In the genomic region with DNA sequence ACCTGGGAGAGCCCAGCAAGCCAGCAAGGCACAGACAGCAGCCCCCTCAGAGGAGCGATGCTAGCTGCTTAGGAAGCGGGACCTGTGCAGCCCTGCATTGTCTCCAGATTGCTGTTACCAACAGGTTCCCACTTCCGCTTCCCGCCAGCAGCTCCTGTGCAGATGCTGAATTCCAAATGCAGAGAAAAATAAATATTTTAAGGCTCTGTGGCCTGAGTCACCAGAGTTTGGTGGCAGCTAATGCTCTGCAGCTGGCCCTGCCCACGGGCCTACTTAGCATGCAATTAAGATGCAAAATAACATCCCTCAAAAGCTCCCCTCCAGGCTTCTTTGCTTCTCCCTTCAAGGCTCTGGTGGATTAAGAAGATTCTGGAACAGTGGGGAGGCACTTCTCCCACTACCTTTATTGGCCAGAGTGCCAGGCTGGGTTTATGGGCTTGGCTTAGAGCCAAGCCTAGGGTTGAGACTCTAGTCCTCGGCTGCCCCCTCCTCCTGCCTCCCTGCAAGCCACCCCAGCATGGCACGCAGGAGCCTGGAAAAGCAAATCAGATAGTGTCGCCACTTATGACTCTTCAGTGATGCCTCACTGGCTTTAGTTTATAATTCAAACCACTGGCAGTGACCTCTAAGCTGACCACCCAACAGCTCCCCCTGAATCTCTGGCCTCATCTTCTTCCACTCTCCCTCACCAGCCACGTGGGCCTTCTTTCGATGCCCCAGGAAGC, we compare ENCODE assay signal across 19 cellular contexts.
DNase-seq lines count a peak whose midpoint lies in the region; ATAC-seq and TF ChIP-seq lines count a peak whose summit lies in the region.
"Had no signal": no experiment of that assay in that cellular context is flagged by ENCODE, and none has a peak within 500 bp of the region (broad histone marks: within the 10 kb centered on the region; RNA-seq: fewer than 3 reads in every experiment).

No MANE protein-coding gene starts in this region.

- POLR2A ChIA-PET in A673 (lab: Charles Lee; ENCODE audit: low non-redundant PET) = no interaction called here

- in situ Hi-C loops in GM23248 (cut with MboI) = no loop called here

- H3K9ac ChIP-seq in GM23248 = no peak overlapping the region
- H3K9ac ChIP-seq in endodermal cell (ENCODE audit: extremely low read depth, low read length, poor library complexity, severe bottlenecking) = no peak overlapping the region
- no peak overlapping the region for H3K9ac ChIP-seq in MM.1S (ENCODE audit: low read length)
- H3K9ac ChIP-seq in colonic mucosa (ENCODE audit: low read depth in 2 of 2, low read length in 2 of 2) = no peak overlapping the region
- H3K9ac ChIP-seq: parathyroid adenoma had no signal

- H3K9me3 ChIP-seq in A673 (ENCODE audit: low read depth, low read length, poor library complexity, severe bottlenecking) (no peaks in the 10 kb centered on the region), GM23248 (ENCODE audit: low read depth) (no peaks in the 10 kb centered on the region), endodermal cell (ENCODE audit: control insufficient read depth, low read length) (no peaks in the 10 kb centered on the region), MM.1S (replicated peaks; ENCODE audit: insufficient read depth, low read length) (no peaks in the 10 kb centered on the region), colonic mucosa (no peaks in the 10 kb centered on the region)
- H3K9me3 ChIP-seq: adrenal gland had no signal

- no peak overlapping the region for H2AFZ ChIP-seq in GM23248
- H2AFZ ChIP-seq in MM.1S (ENCODE audit: low read length) = no peak overlapping the region
- H2AFZ ChIP-seq: parathyroid adenoma had no signal

- no peaks in the 10 kb centered on the region for H3K36me3 ChIP-seq in A673 (ENCODE audit: insufficient read depth, low read length, poor library complexity, severe bottlenecking)
- no peaks in the 10 kb centered on the region for H3K36me3 ChIP-seq in GM23248 (ENCODE audit: low read depth)
- no peaks in the 10 kb centered on the region for H3K36me3 ChIP-seq in endodermal cell (ENCODE audit: control insufficient read depth, insufficient read depth, low read length)
- H3K36me3 ChIP-seq in MM.1S (replicated peaks; ENCODE audit: insufficient read depth, low read length) = no peaks in the 10 kb centered on the region
- H3K36me3 ChIP-seq in colonic mucosa = no peaks in the 10 kb centered on the region
- H3K36me3 ChIP-seq: adrenal gland, stomach had no signal

- no TSS peak for BruUV-seq in A673 (replicated peaks; lab: Mats Ljungman, UMichigan)

- CTCF ChIA-PET in A673 (lab: Charles Lee) = no interaction called here

- H3K27ac Mint-ChIP-seq in endodermal cell = peak overlapping the region; percentile 17
- no peak overlapping the region for H3K27ac Mint-ChIP-seq in activated T-helper 2 cell treated with anti-CD3 and anti-CD28 coated beads, Interferon-gamma antibody, Interleukin-2, Interleukin-4, amounts not matched to agents 10 μg/mL and 5 μg/mL and 100 μg/mL, durations not matched to agents 14 hours and 24 hours and 36 hours
- H3K27ac Mint-ChIP-seq: activated CD4-positive, alpha-beta memory T cell treated with anti-CD3 and anti-CD28 coated beads, Interleukin-2, amount 10 ng/mL, durations not matched to agents 7 days and 5 days; activated T-helper 1 cell treated with anti-CD3 and anti-CD28 coated beads, Interleukin-12 subunit alpha, Interleukin-12 subunit beta, Interleukin-2, Interleukin-4 antibody, amounts not matched to agents 30 ng/mL and 10 ng/mL and 1 ng/mL, durations not matched to agents 14 hours and 24 hours and 36 hours; immature natural killer cell; mesothelial cell of epicardium had no signal

- H4K20me1 ChIP-seq in GM23248 (ENCODE audit: insufficient read depth) = no peaks in the 10 kb centered on the region
- no peaks in the 10 kb centered on the region for H4K20me1 ChIP-seq in MM.1S (ENCODE audit: insufficient read depth, low read length)

- WGBS in GM23248 (ENCODE audit: low coverage in 1 of 2, low lambda C conversion rate in 2 of 2, missing lambda C conversion rate in 2 of 2), 2 experiments = 34 to 36% methylated on average over 10 of the region's 10 CpGs
- WGBS in endodermal cell (ENCODE audit: insufficient coverage in 1 of 2, insufficient read length in 1 of 2), 2 experiments = 82 to 91% methylated on average over 9 to 10 of the region's 10 CpGs

- peak; percentile 31 for DNase-seq in A673 (ENCODE audit: low spot score)
- peak; percentile 15 for DNase-seq in GM23248
- peak; percentile 37 for DNase-seq in NCI-H524 treated with DMSO at 0.1 percent for 48 hours (lab: John Stamatoyannopoulos, UW)
- DNase-seq in endodermal cell = no peak
- no peak for DNase-seq in MM.1S
- DNase-seq in colonic mucosa = no peak
- DNase-seq in activated T-helper 2 cell treated with anti-CD3 and anti-CD28 coated beads, Interferon-gamma antibody, Interleukin-2, Interleukin-4, amounts not matched to agents 10 μg/mL and 5 μg/mL and 100 μg/mL, durations not matched to agents 14 hours and 24 hours and 36 hours (ENCODE audit: low spot score) = no peak
- DNase-seq: activated CD4-positive, alpha-beta memory T cell treated with anti-CD3 and anti-CD28 coated beads, Interleukin-2, amount 10 ng/mL, durations not matched to agents 7 days and 5 days; adrenal gland; foreskin melanocyte; immature natural killer cell; MV-4-11; stomach had no signal

- peaks cover under 1% of the 10 kb centered on the region for H3K4me1 Mint-ChIP-seq in endodermal cell
- no peaks in the 10 kb centered on the region for H3K4me1 Mint-ChIP-seq in activated T-helper 2 cell treated with anti-CD3 and anti-CD28 coated beads, Interferon-gamma antibody, Interleukin-2, Interleukin-4, amounts not matched to agents 10 μg/mL and 5 μg/mL and 100 μg/mL, durations not matched to agents 14 hours and 24 hours and 36 hours (ENCODE audit: low read depth)
- H3K4me1 Mint-ChIP-seq: activated CD4-positive, alpha-beta memory T cell treated with anti-CD3 and anti-CD28 coated beads, Interleukin-2, amount 10 ng/mL, durations not matched to agents 7 days and 5 days; immature natural killer cell; mesothelial cell of epicardium had no signal

- H3F3A ChIP-seq in GM23248 (ENCODE audit: insufficient read depth) = no peaks in the 10 kb centered on the region
- no peaks in the 10 kb centered on the region for H3F3A ChIP-seq in MM.1S (ENCODE audit: insufficient read depth, low read length)

- H3K4me2 ChIP-seq in GM23248 (ENCODE audit: unreplicated experiment) (no peak overlapping the region), MM.1S (ENCODE audit: low read depth, low read length) (no peak overlapping the region)
- H3K4me2 ChIP-seq: smooth muscle cell had no signal

- H3K4me1 ChIP-seq in A673 (ENCODE audit: insufficient read depth, low read length, poor library complexity, severe bottlenecking) = no peaks in the 10 kb centered on the region
- no peaks in the 10 kb centered on the region for H3K4me1 ChIP-seq in GM23248 (ENCODE audit: insufficient read depth)
- H3K4me1 ChIP-seq in endodermal cell (ENCODE audit: control insufficient read depth, insufficient read depth, low read length) = no peaks in the 10 kb centered on the region
- no peaks in the 10 kb centered on the region for H3K4me1 ChIP-seq in MM.1S (ENCODE audit: low read length)
- no peaks in the 10 kb centered on the region for H3K4me1 ChIP-seq in colonic mucosa
- H3K4me1 ChIP-seq: adrenal gland, parathyroid adenoma, stomach had no signal

- H3K27ac ChIP-seq in A673 (ENCODE audit: low read depth, low read length, poor library complexity, severe bottlenecking) = no peak overlapping the region
- no peak overlapping the region for H3K27ac ChIP-seq in GM23248
- H3K27ac ChIP-seq in endodermal cell (ENCODE audit: low read depth, low read length) = no peak overlapping the region
- no peak overlapping the region for H3K27ac ChIP-seq in MM.1S (ENCODE audit: low read length)
- no peak overlapping the region for H3K27ac ChIP-seq in colonic mucosa
- H3K27ac ChIP-seq: adrenal gland, parathyroid adenoma, stomach had no signal

- intact Hi-C loops in A673 (cut with micrococcal nuclease; ENCODE audit: unreplicated experiment) = no loop called here
- intact Hi-C loops in colonic mucosa (cut with DNase I) = no loop called here
- intact Hi-C loops in activated T-helper 2 cell treated with anti-CD3 and anti-CD28 coated beads, Interferon-gamma antibody, Interleukin-2, Interleukin-4, amounts not matched to agents 10 μg/mL and 5 μg/mL and 100 μg/mL, durations not matched to agents 14 hours and 24 hours and 36 hours (cut with micrococcal nuclease) = no loop called here

- no peaks in the 10 kb centered on the region for H3K36me3 Mint-ChIP-seq in endodermal cell (ENCODE audit: low read depth)
- H3K36me3 Mint-ChIP-seq in activated T-helper 2 cell treated with anti-CD3 and anti-CD28 coated beads, Interferon-gamma antibody, Interleukin-2, Interleukin-4, amounts not matched to agents 10 μg/mL and 5 μg/mL and 100 μg/mL, durations not matched to agents 14 hours and 24 hours and 36 hours (ENCODE audit: low read depth) = no peaks in the 10 kb centered on the region
- H3K36me3 Mint-ChIP-seq: immature natural killer cell, mesothelial cell of epicardium had no signal

- H3K9me2 ChIP-seq in GM23248 (ENCODE audit: insufficient read depth) (no peaks in the 10 kb centered on the region), MM.1S (replicated peaks; ENCODE audit: insufficient read depth, low read length) (no peaks in the 10 kb centered on the region)

- H3K9me3 Mint-ChIP-seq in endodermal cell = no peaks in the 10 kb centered on the region
- no peaks in the 10 kb centered on the region for H3K9me3 Mint-ChIP-seq in activated T-helper 2 cell treated with anti-CD3 and anti-CD28 coated beads, Interferon-gamma antibody, Interleukin-2, Interleukin-4, amounts not matched to agents 10 μg/mL and 5 μg/mL and 100 μg/mL, durations not matched to agents 14 hours and 24 hours and 36 hours
- H3K9me3 Mint-ChIP-seq: activated CD4-positive, alpha-beta memory T cell treated with anti-CD3 and anti-CD28 coated beads, Interleukin-2, amount 10 ng/mL, durations not matched to agents 7 days and 5 days; activated T-helper 1 cell treated with anti-CD3 and anti-CD28 coated beads, Interleukin-12 subunit alpha, Interleukin-12 subunit beta, Interleukin-2, Interleukin-4 antibody, amounts not matched to agents 30 ng/mL and 10 ng/mL and 1 ng/mL, durations not matched to agents 14 hours and 24 hours and 36 hours; immature natural killer cell; mesothelial cell of epicardium had no signal

- TF ChIP-seq CTCF in A673 (conservative IDR thresholded peaks at IDR 0.05; ENCODE audit: low read depth, low read length) = no peak
- no peak for TF ChIP-seq CTCF in endodermal cell (conservative IDR thresholded peaks at IDR 0.05)
- TF ChIP-seq CTCF in MM.1S (IDR thresholded peaks at IDR 0.05; ENCODE audit: low read length) = no peak
- TF ChIP-seq CTCF in colonic mucosa (IDR thresholded peaks at IDR 0.05) = no peak

- no peaks in the 10 kb centered on the region for H3K27me3 Mint-ChIP-seq in endodermal cell (ENCODE audit: insufficient read depth)
- H3K27me3 Mint-ChIP-seq in activated T-helper 2 cell treated with anti-CD3 and anti-CD28 coated beads, Interferon-gamma antibody, Interleukin-2, Interleukin-4, amounts not matched to agents 10 μg/mL and 5 μg/mL and 100 μg/mL, durations not matched to agents 14 hours and 24 hours and 36 hours (ENCODE audit: low read depth) = no peaks in the 10 kb centered on the region
- H3K27me3 Mint-ChIP-seq: activated CD4-positive, alpha-beta memory T cell treated with anti-CD3 and anti-CD28 coated beads, Interleukin-2, amount 10 ng/mL, durations not matched to agents 7 days and 5 days had no signal

- no peak overlapping the region for H3K4me3 Mint-ChIP-seq in endodermal cell
- no peak overlapping the region for H3K4me3 Mint-ChIP-seq in activated T-helper 2 cell treated with anti-CD3 and anti-CD28 coated beads, Interferon-gamma antibody, Interleukin-2, Interleukin-4, amounts not matched to agents 10 μg/mL and 5 μg/mL and 100 μg/mL, durations not matched to agents 14 hours and 24 hours and 36 hours (ENCODE audit: low read depth)
- H3K4me3 Mint-ChIP-seq: activated CD4-positive, alpha-beta memory T cell treated with anti-CD3 and anti-CD28 coated beads, Interleukin-2, amount 10 ng/mL, durations not matched to agents 7 days and 5 days; activated T-helper 1 cell treated with anti-CD3 and anti-CD28 coated beads, Interleukin-12 subunit alpha, Interleukin-12 subunit beta, Interleukin-2, Interleukin-4 antibody, amounts not matched to agents 30 ng/mL and 10 ng/mL and 1 ng/mL, durations not matched to agents 14 hours and 24 hours and 36 hours; immature natural killer cell; mesothelial cell of epicardium had no signal

- no peaks in the 10 kb centered on the region for H3K79me2 ChIP-seq in GM23248 (ENCODE audit: insufficient read depth)
- no peaks in the 10 kb centered on the region for H3K79me2 ChIP-seq in MM.1S (ENCODE audit: low read length)
- H3K79me2 ChIP-seq: parathyroid adenoma had no signal

- ATAC-seq in GM18858 (IDR thresholded peaks at IDR 0.05; ENCODE audit: unreplicated experiment) = no peak
- ATAC-seq: HepG2 had no signal

- no peaks in the 10 kb centered on the region for H3K27me3 ChIP-seq in A673 (replicated peaks; ENCODE audit: insufficient read depth, low read depth, low read length, poor library complexity)
- H3K27me3 ChIP-seq in GM23248 (replicated peaks; ENCODE audit: insufficient read depth) = no peaks in the 10 kb centered on the region
- H3K27me3 ChIP-seq in endodermal cell (ENCODE audit: control insufficient read depth, insufficient read depth, low read length, poor library complexity, severe bottlenecking) = no peaks in the 10 kb centered on the region
- H3K27me3 ChIP-seq in MM.1S (replicated peaks; ENCODE audit: insufficient read depth, low read length) = peaks cover 62% of the 10 kb centered on the region
- H3K27me3 ChIP-seq in colonic mucosa = no peaks in the 10 kb centered on the region

- H3K4me3 ChIP-seq in A673 (ENCODE audit: low read depth, low read length, poor library complexity, severe bottlenecking) (no peak overlapping the region), GM23248 (no peak overlapping the region), endodermal cell (ENCODE audit: low read length) (no peak overlapping the region), MM.1S (ENCODE audit: low read length) (no peak overlapping the region), colonic mucosa (no peak overlapping the region)
- H3K4me3 ChIP-seq: adrenal gland, smooth muscle cell, stomach had no signal

Comparison
In these comparisons a context has a peak if more than half of its experiments do, and no peak if none do; other contexts are left out.
1. DNase-seq: peak in A673 (single experiment), GM23248 (single experiment) and NCI-H524 treated with DMSO at 0.1 percent for 48 hours (single experiment); none in endodermal cell (single experiment), MM.1S (single experiment), colonic mucosa (single experiment) and activated T-helper 2 cell treated with anti-CD3 and anti-CD28 coated beads, Interferon-gamma antibody, Interleukin-2, Interleukin-4, amounts not matched to agents 10 μg/mL and 5 μg/mL and 100 μg/mL, durations not matched to agents 14 hours and 24 hours and 36 hours (single experiment).